In the genomic region with DNA sequence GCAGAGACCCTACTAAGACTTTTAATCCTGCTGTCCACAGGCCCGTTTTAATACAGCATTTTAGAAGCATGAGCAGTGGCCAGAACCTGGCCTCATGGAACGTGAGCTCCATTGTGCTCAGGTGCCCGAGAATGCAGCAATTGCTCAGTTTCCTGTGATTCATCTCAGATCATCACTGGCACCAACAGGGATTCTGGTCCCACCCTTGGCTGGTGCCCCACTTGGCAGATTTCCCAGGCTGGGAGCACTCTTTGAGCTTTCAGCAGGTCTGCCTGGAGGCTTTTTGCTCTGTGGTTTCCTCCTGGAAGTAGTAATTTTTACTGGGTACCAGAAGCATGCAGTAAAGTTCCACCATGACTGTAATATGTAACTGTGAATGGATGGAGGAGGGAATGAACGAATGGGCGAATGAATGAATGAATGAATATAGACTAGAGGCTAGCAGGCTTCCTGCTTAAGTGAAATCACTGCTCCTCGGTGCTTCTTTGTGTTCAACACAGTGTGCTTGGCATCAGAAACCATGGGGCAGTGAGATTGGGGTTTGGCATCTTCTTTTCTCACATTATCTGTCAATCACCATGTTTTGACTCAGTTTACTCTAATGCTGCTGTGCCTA, we compare ENCODE assay signal across 9 cellular contexts.
A peak's percentile ranks its signal among the peaks of the same experiment; 100 is the strongest.
DNase-seq lines count a peak whose midpoint lies in the region; ATAC-seq and TF ChIP-seq lines count a peak whose summit lies in the region.
"Had no signal": no experiment of that assay in that cellular context is flagged by ENCODE, and none has a peak within 500 bp of the region (broad histone marks: within the 10 kb centered on the region; RNA-seq: fewer than 3 reads in every experiment).

No MANE protein-coding gene starts in this region.

- peak overlapping the region; percentile 58 for H3K27ac Mint-ChIP-seq in HFFc6
- H3K27ac Mint-ChIP-seq: activated naive CD4-positive, alpha-beta T cell treated with anti-CD3 and anti-CD28 coated beads, Interleukin-2, amount 50 U/mL, for 24 hours had no signal

- H3K4me3 Mint-ChIP-seq in HFFc6 = peak overlapping the region; percentile 54
- H3K4me3 Mint-ChIP-seq: activated naive CD4-positive, alpha-beta T cell treated with anti-CD3 and anti-CD28 coated beads, Interleukin-2, amount 50 U/mL, for 24 hours had no signal

- H3K27ac ChIP-seq in ACC112 (ENCODE audit: low read depth, low read length) (peak overlapping the region; percentile 71), left ventricle myocardium inferior (replicated peaks) (peak overlapping the region; percentile 55), testis (peak overlapping the region in 1 of 2 donors; percentile 4)

- H3K9me3 Mint-ChIP-seq in HFFc6 = no peaks in the 10 kb centered on the region
- H3K9me3 Mint-ChIP-seq: activated naive CD4-positive, alpha-beta T cell treated with anti-CD3 and anti-CD28 coated beads, Interleukin-2, amount 50 U/mL, for 24 hours had no signal

- ATAC-seq in HG02885 (IDR thresholded peaks at IDR 0.05; ENCODE audit: poor library complexity, unreplicated experiment) (no peak), HG02642 (IDR thresholded peaks at IDR 0.05; ENCODE audit: poor library complexity, unreplicated experiment) (no peak)

- H3K27me3 ChIP-seq in ACC112 (ENCODE audit: insufficient read depth, low read length) = no peaks in the 10 kb centered on the region
- no peaks in the 10 kb centered on the region for H3K27me3 ChIP-seq in left ventricle myocardium inferior (ENCODE audit: low read depth)
- H3K27me3 ChIP-seq in testis = no peaks in the 10 kb centered on the region

- H2AFZ ChIP-seq in ACC112 (ENCODE audit: low read length, unreplicated experiment) = peak overlapping the region; percentile 34

- DNase-seq in HFFc6 = peak; percentile 97
- DNase-seq in UCSD-AML1 (lab: John Stamatoyannopoulos, UW; ENCODE audit: unreplicated experiment) = peak; percentile 14
- peak; percentile 60 for DNase-seq in left ventricle myocardium inferior
- DNase-seq in testis = peak; percentile 68
- no peak for DNase-seq in superior temporal gyrus (ENCODE audit: extremely low spot score)

- H3K36me3 Mint-ChIP-seq in HFFc6 (ENCODE audit: low read depth) = peaks cover 3% of the 10 kb centered on the region; the same call in 1 of the 2 replicates

- TF ChIP-seq CTCF in HFFc6 (IDR thresholded peaks at IDR 0.05) = no peak
- TF ChIP-seq CTCF in left ventricle myocardium inferior (IDR thresholded peaks at IDR 0.05; ENCODE audit: borderline replicate concordance) = no peak
- no peak for TF ChIP-seq CTCF in testis (IDR thresholded peaks at IDR 0.05)

- intact Hi-C loops in left ventricle myocardium inferior (cut with micrococcal nuclease) = no loop called here
- intact Hi-C loops in testis (cut with DNase I; ENCODE audit: low total_unique reads) = no loop called here

- H3K9me3 ChIP-seq in left ventricle myocardium inferior (replicated peaks) (no peaks in the 10 kb centered on the region), testis (no peaks in the 10 kb centered on the region)

- H3K36me3 ChIP-seq in ACC112 (ENCODE audit: insufficient read depth, low read length) (no peaks in the 10 kb centered on the region), left ventricle myocardium inferior (no peaks in the 10 kb centered on the region), testis (ENCODE audit: low read depth, missing control alignments) (no peaks in the 10 kb centered on the region)

- WGBS in testis, 2 donors = 51 to 63% methylated on average over 6 of the region's 6 CpGs

- H3K27me3 Mint-ChIP-seq in HFFc6 (ENCODE audit: insufficient read depth) = peaks cover 3% of the 10 kb centered on the region; the same call in 1 of the 2 replicates
- H3K27me3 Mint-ChIP-seq: activated naive CD4-positive, alpha-beta T cell treated with anti-CD3 and anti-CD28 coated beads, Interleukin-2, amount 50 U/mL, for 24 hours had no signal

- no peaks in the 10 kb centered on the region for H3K79me2 ChIP-seq in ACC112 (ENCODE audit: control insufficient read depth, insufficient read depth, low read length, unreplicated experiment)

- H3K4me1 ChIP-seq in ACC112 (ENCODE audit: control insufficient read depth, insufficient read depth, low read length, unreplicated experiment) = peaks cover 59% of the 10 kb centered on the region
- peaks cover 58% of the 10 kb centered on the region for H3K4me1 ChIP-seq in left ventricle myocardium inferior
- H3K4me1 ChIP-seq in testis = peaks cover 32% of the 10 kb centered on the region

- H3K4me3 ChIP-seq in ACC112 (ENCODE audit: low read depth, low read length) (peak overlapping the region; percentile 28; the same call in 1 of the 2 replicates), left ventricle myocardium inferior (no peak overlapping the region), testis (no peak overlapping the region)

- no peak for TF ChIP-seq POLR2A in testis (IDR thresholded peaks at IDR 0.05)

- peaks cover 80% of the 10 kb centered on the region for H3K4me1 Mint-ChIP-seq in HFFc6 (ENCODE audit: low read depth)
